8 cellular contexts compared by ENCODE assay signal in the genomic region with DNA sequence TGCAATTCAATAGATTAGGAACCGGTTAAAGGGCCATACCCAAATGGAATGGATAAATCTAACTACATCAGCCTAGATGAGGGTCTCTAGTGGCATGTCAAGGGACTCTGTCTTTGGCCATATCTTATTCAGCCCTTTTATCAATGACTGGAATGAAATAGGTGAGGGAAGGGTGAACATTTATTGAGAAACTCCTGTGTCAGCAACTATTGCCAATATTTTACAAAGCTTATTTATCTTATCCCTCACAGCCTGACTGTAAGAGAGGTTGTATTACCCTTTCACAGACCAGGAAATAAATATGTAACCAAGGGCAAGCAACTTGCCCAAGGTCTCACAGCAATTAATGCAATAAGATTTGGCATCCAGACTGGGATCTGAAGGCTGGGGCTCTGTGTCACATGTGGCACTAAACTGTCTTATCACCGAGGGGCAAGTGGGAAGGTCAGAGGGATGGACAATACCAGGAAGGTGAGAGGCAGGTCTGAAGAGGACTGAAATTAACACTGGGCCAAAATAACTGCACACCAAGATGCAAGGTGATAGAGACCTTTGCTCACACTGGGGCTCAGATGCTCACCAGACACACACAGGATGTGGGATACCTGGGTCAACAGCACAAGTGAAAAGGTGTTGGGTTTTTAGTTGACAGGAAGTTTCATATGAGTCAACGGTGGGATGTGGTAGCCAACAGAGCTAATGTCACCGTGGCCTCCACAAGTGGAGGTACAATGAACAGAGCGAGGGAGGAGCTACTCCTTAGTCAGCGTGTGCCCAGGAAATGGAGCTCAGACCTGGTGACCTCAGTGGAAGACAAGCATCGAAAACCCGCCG.
DNase-seq lines count a peak whose midpoint lies in the region; ATAC-seq and TF ChIP-seq lines count a peak whose summit lies in the region.

No MANE protein-coding gene starts in this region.

- peak; percentile 94 for ATAC-seq in GM21786 (IDR thresholded peaks at IDR 0.05; ENCODE audit: unreplicated experiment)
- ATAC-seq in stimulated activated effector memory CD8-positive, alpha-beta T cell treated with anti-CD3 and anti-CD28 coated beads, Interleukin-12 subunit alpha, Interleukin-12 subunit beta, amount 100 ng/mL, for 72 hours = peak; percentile 98

- DNase-seq in Daoy (ENCODE audit: low read depth) (peak; percentile 53), Peyer's patch (peak in 2 of 3 donors; percentile 79 to 86), NCI-H748 treated with DMSO at 0.1 percent for 48 hours (lab: John Stamatoyannopoulos, UW) (no peak), ascending aorta (ENCODE audit: low spot score in 2 of 2) (no peak), dorsolateral prefrontal cortex (no peak)
- DNase-seq in activated naive CD8-positive, alpha-beta T cell treated with anti-CD3 and anti-CD28 coated beads, Interleukin-2, amount 50 U/mL, for 16 hours (ENCODE audit: low read depth, low spot score) = peak; percentile 43
- DNase-seq in stimulated activated effector memory CD8-positive, alpha-beta T cell treated with anti-CD3 and anti-CD28 coated beads, Interleukin-12 subunit alpha, Interleukin-12 subunit beta, amount 100 ng/mL, for 72 hours (ENCODE audit: low spot score in 2 of 2) = peak; percentile 38 to 85

- H3K9me3 Mint-ChIP-seq in stimulated activated effector memory CD8-positive, alpha-beta T cell treated with anti-CD3 and anti-CD28 coated beads, Interleukin-12 subunit alpha, Interleukin-12 subunit beta, amount 100 ng/mL, for 72 hours = peaks cover 2% of the 10 kb centered on the region

- no peak for TF ChIP-seq POLR2A in Peyer's patch (IDR thresholded peaks at IDR 0.05)

- peak overlapping the region in 3 of 4 donors; percentile 11 to 73 (median 47) for H3K27ac ChIP-seq in Peyer's patch
- H3K27ac ChIP-seq in ascending aorta = no peak overlapping the region
- H3K27ac ChIP-seq in dorsolateral prefrontal cortex = no peak overlapping the region

- peaks cover 0 to 3% (median 0%) of the 10 kb centered on the region in 4 donors for H3K9me3 ChIP-seq in Peyer's patch
- peaks cover 0 to under 1% of the 10 kb centered on the region in 2 donors for H3K9me3 ChIP-seq in ascending aorta

- H3K27me3 ChIP-seq in Peyer's patch (no peaks in the 10 kb centered on the region), ascending aorta (no peaks in the 10 kb centered on the region), dorsolateral prefrontal cortex (peaks cover 0 to 75% (median 4%) of the 10 kb centered on the region in 45 donors)

- peak overlapping the region; percentile 11 for H3K27ac Mint-ChIP-seq in stimulated activated effector memory CD8-positive, alpha-beta T cell treated with anti-CD3 and anti-CD28 coated beads, Interleukin-12 subunit alpha, Interleukin-12 subunit beta, amount 100 ng/mL, for 72 hours

- H3K4me1 Mint-ChIP-seq in stimulated activated effector memory CD8-positive, alpha-beta T cell treated with anti-CD3 and anti-CD28 coated beads, Interleukin-12 subunit alpha, Interleukin-12 subunit beta, amount 100 ng/mL, for 72 hours = peaks cover 75% of the 10 kb centered on the region

- peak overlapping the region; percentile 27 for H3K4me3 Mint-ChIP-seq in stimulated activated effector memory CD8-positive, alpha-beta T cell treated with anti-CD3 and anti-CD28 coated beads, Interleukin-12 subunit alpha, Interleukin-12 subunit beta, amount 100 ng/mL, for 72 hours

- H3K4me3 ChIP-seq in Peyer's patch = no peak overlapping the region
- no peak overlapping the region for H3K4me3 ChIP-seq in ascending aorta
- no peak overlapping the region for H3K4me3 ChIP-seq in dorsolateral prefrontal cortex

- H3K36me3 ChIP-seq in Peyer's patch = no peaks in the 10 kb centered on the region
- H3K36me3 ChIP-seq in ascending aorta = no peaks in the 10 kb centered on the region

- intact Hi-C loops in ascending aorta (cut with DNase I) = no loop called here
- intact Hi-C loops in dorsolateral prefrontal cortex (cut with DNase I) = loop anchor here in 1 of 2 donors (10.0 kb wide), 1 partner anchor 171 kb away; no protein-coding TSS in a partner anchor

- H3K4me1 ChIP-seq in Peyer's patch (peaks cover 0 to 6% (median 5%) of the 10 kb centered on the region in 4 donors), ascending aorta (no peaks in the 10 kb centered on the region)

- TF ChIP-seq CTCF in Peyer's patch (IDR thresholded peaks at IDR 0.05) = no peak
- TF ChIP-seq CTCF in ascending aorta (IDR thresholded peaks at IDR 0.05) = no peak
- no peak for TF ChIP-seq CTCF in dorsolateral prefrontal cortex (IDR thresholded peaks at IDR 0.05 in 54 of 56, conservative IDR thresholded peaks at IDR 0.05 in 2 of 56; ENCODE audit: low read depth in 1 of 56, partially characterized antibody in 56 of 56)

- peaks cover 10% of the 10 kb centered on the region for H3K36me3 Mint-ChIP-seq in stimulated activated effector memory CD8-positive, alpha-beta T cell treated with anti-CD3 and anti-CD28 coated beads, Interleukin-12 subunit alpha, Interleukin-12 subunit beta, amount 100 ng/mL, for 72 hours

Comparison
In these comparisons a context has a peak if more than half of its experiments do, and no peak if none do; other contexts are left out.
1. DNase-seq: peak in Daoy (single experiment), Peyer's patch (2 of 3), activated naive CD8-positive, alpha-beta T cell treated with anti-CD3 and anti-CD28 coated beads, Interleukin-2, amount 50 U/mL, for 16 hours (single experiment) and stimulated activated effector memory CD8-positive, alpha-beta T cell treated with anti-CD3 and anti-CD28 coated beads, Interleukin-12 subunit alpha, Interleukin-12 subunit beta, amount 100 ng/mL, for 72 hours (2 of 2); none in NCI-H748 treated with DMSO at 0.1 percent for 48 hours (single experiment), ascending aorta (0 of 2) and dorsolateral prefrontal cortex (0 of 10).
2. H3K27ac ChIP-seq: peak in Peyer's patch (3 of 4); none in ascending aorta (0 of 2) and dorsolateral prefrontal cortex (0 of 59).